Comparison of ENCODE assay signal across 10 cellular contexts in genomic region chr2:46547223-46548102, GRCh38. TPM values are rescaled to one million over a fixed set of nuclear protein-coding genes. Genes with fewer than 3 reads are reported as not detected.
A peak's percentile ranks its signal among the peaks of the same experiment; 100 is the strongest.
DNase-seq lines count a peak whose midpoint lies in the region; ATAC-seq and TF ChIP-seq lines count a peak whose summit lies in the region.
"Had no signal": no experiment of that assay in that cellular context is flagged by ENCODE, and none has a peak within 500 bp of the region (broad histone marks: within the 10 kb centered on the region; RNA-seq: fewer than 3 reads in every experiment).

No MANE protein-coding gene starts in this region.

- H3K27ac ChIP-seq in left ventricle myocardium inferior (replicated peaks), result peak overlapping the region; percentile 98
- peak overlapping the region; percentile 40 to 67 (median 61) for H3K27ac ChIP-seq in sigmoid colon

- H3K4me1 ChIP-seq in left ventricle myocardium inferior, result peaks cover 93% of the 10 kb centered on the region
- H3K4me1 ChIP-seq in sigmoid colon, result peaks cover 0 to 67% (median 61%) of the 10 kb centered on the region in 4 donors

- POLR2A ChIA-PET in T-cell (lab: Charles Lee), result interaction anchor here in 1 of 2 donors (1.2 kb wide), 1 partner anchor 22 kb away, joined by 3 read pairs; no protein-coding TSS in a partner anchor

- no peaks in the 10 kb centered on the region for H3K9me3 Mint-ChIP-seq in T-cell

- H3K27me3 ChIP-seq in left ventricle myocardium inferior (ENCODE audit: low read depth), result no peaks in the 10 kb centered on the region
- no peaks in the 10 kb centered on the region for H3K27me3 ChIP-seq in sigmoid colon

- no peaks in the 10 kb centered on the region for H3K27me3 Mint-ChIP-seq in T-cell

- TF ChIP-seq CTCF in GM12865 (IDR thresholded peaks at IDR 0.05; ENCODE audit: insufficient read depth, low read depth, low read length, missing control alignments), result no peak
- TF ChIP-seq CTCF in left ventricle myocardium inferior (IDR thresholded peaks at IDR 0.05; ENCODE audit: borderline replicate concordance), result no peak
- TF ChIP-seq CTCF in sigmoid colon (IDR thresholded peaks at IDR 0.05), result no peak
- no peak for TF ChIP-seq CTCF in GM20000 (IDR thresholded peaks at IDR 0.05; ENCODE audit: extremely low read depth, missing control alignments)

- no peak for DNase-seq in GM12865 (ENCODE audit: low read depth)
- DNase-seq in T-cell, result no peak
- DNase-seq in left ventricle myocardium inferior, result peak; percentile 56
- DNase-seq in sigmoid colon, result peak; percentile 79
- no peak for DNase-seq in NCI-H1105 treated with DMSO at 0.1 percent for 48 hours (lab: John Stamatoyannopoulos, UW)
- no peak for DNase-seq in GM20000 (ENCODE audit: low spot score)
- DNase-seq: kidney, NCI-H1092 treated with DMSO at 0.1 percent for 48 hours had no signal

- peaks cover 2% of the 10 kb centered on the region for H3K36me3 Mint-ChIP-seq in T-cell

- H3K9me3 ChIP-seq in left ventricle myocardium inferior (replicated peaks), result no peaks in the 10 kb centered on the region
- no peaks in the 10 kb centered on the region for H3K9me3 ChIP-seq in sigmoid colon

- ATAC-seq in T-cell (replicated peaks in 1 of 4), result no peak
- ATAC-seq in GM18868 (IDR thresholded peaks at IDR 0.05; ENCODE audit: unreplicated experiment), result no peak
- ATAC-seq in HG03565 (IDR thresholded peaks at IDR 0.05; ENCODE audit: unreplicated experiment), result no peak

- H3K4me3 Mint-ChIP-seq in T-cell, result no peak overlapping the region

- 57 to 86% methylated on average over 4 of the region's 4 CpGs for whole genome bisulfite sequencing in sigmoid colon, 2 donors

- intact Hi-C loops in left ventricle myocardium inferior (cut with micrococcal nuclease), result no loop called here
- intact Hi-C loops in sigmoid colon (cut with DNase I), result no loop called here

- H3K4me3 ChIP-seq in GM12865 (ENCODE audit: low read depth, low read length) (peak overlapping the region; percentile 1; the same call in 1 of the 2 replicates), left ventricle myocardium inferior (peak overlapping the region; percentile 46), sigmoid colon (no peak overlapping the region)

- CTCF ChIA-PET in T-cell (lab: Charles Lee), result interaction anchor here in 1 of 2 donors (0.8 kb wide), 1 partner anchor 7 kb away, joined by 3 read pairs; no protein-coding TSS in a partner anchor

- peaks cover 68 to 70% (median 69%) of the 10 kb centered on the region in 3 donors for H3K4me1 Mint-ChIP-seq in T-cell

- TF ChIP-seq EP300 in sigmoid colon (IDR thresholded peaks at IDR 0.05), result no peak

- H3K27ac Mint-ChIP-seq in T-cell, result peak overlapping the region; percentile 18 to 29

- H3K36me3 ChIP-seq in left ventricle myocardium inferior (peaks cover 31% of the 10 kb centered on the region), sigmoid colon (peaks cover 0 to 13% (median 3%) of the 10 kb centered on the region in 4 donors)

- no peak for TF ChIP-seq POLR2A in sigmoid colon (IDR thresholded peaks at IDR 0.05)

RNA-seq across cellular contexts. Expression of gene ATP6V1E2, which starts 5.1 kb away (rescaled TPM):
- 10 to 100 TPM in 4 of 5 donors, 1 to 10 TPM in 1; 8.8 to 16.6 (median 13.8) TPM for total RNA-seq in T-cell
- 9.1 TPM for total RNA-seq in left ventricle myocardium inferior
- total RNA-seq in sigmoid colon, result 1 to 10 TPM; 1.9 to 7.1 (median 3.6) TPM
- 1 to 10 TPM; 1.8 to 4.3 (median 2.1) TPM for polyA plus RNA-seq in sigmoid colon

RNA-seq across cellular contexts. Expression of gene RHOQ, which starts 5.2 kb away (rescaled TPM):
- total RNA-seq in T-cell (10 to 100 TPM; 15.9 to 25.2 (median 19.6) TPM), left ventricle myocardium inferior (380 TPM), sigmoid colon (100 to 1,000 TPM; 124 to 146 (median 136) TPM)
- polyA plus RNA-seq in sigmoid colon, result 10 to 100 TPM; 17.1 to 37.2 (median 24.7) TPM

Comparison
In these comparisons a context has a peak if more than half of its experiments do, and no peak if none do; other contexts are left out.
1. DNase-seq: peak in left ventricle myocardium inferior (single experiment) and sigmoid colon (single experiment); none in GM12865 (single experiment), T-cell (0 of 34), NCI-H1105 treated with DMSO at 0.1 percent for 48 hours (single experiment) and GM20000 (single experiment).
2. H3K4me3 ChIP-seq: peak in GM12865 (single experiment) and left ventricle myocardium inferior (single experiment); none in sigmoid colon (0 of 4).
3. RNA of gene RHOQ, which starts 5.2 kb away (total RNA-seq): 380 TPM in left ventricle myocardium inferior (single experiment) and 124 to 146 TPM in sigmoid colon; 15.9 to 25.2 TPM in T-cell; every median in the first group is over 4 times any median in the second.